In genomic region chr15:34437687-34438086, GRCh38 we compare ENCODE assay signal across 1 cellular context.
TF ChIP-seq lines count a peak whose summit lies in the region.

GOLGA8A (minus strand) TSS chr15:34437808; CDS start chr15:34389691, 48,117 bp downstream.

TF ChIP-seq in GM12878, 131 proteins besides CTCF, POLR2A, EP300 and RAD21 (continued from another document and continues in another):
- TF ChIP-seq CUX1 (IDR thresholded peaks at IDR 0.05; ENCODE audit: insufficient replicate concordance, low read depth, low read length) (no peak), PML (IDR thresholded peaks at IDR 0.05; ENCODE audit: low read length) (no peak), CREM (IDR thresholded peaks at IDR 0.05; ENCODE audit: low read depth) (no peak), HSF1 (IDR thresholded peaks at IDR 0.05; ENCODE audit: low read depth, low read length) (no peak), EED (IDR thresholded peaks at IDR 0.05; ENCODE audit: low read depth) (no peak), SREBF1 (IDR thresholded peaks at IDR 0.05; ENCODE audit: low read length) (no peak), BMI1 (IDR thresholded peaks at IDR 0.05; ENCODE audit: borderline replicate concordance) (no peak), ELK1 (IDR thresholded peaks at IDR 0.05; ENCODE audit: low read depth, low read length) (no peak), KLF5 (IDR thresholded peaks at IDR 0.05; ENCODE audit: partially characterized antibody) (no peak), ZNF274 (IDR thresholded peaks at IDR 0.05; ENCODE audit: insufficient read depth, insufficient read length) (no peak), SPI1 (IDR thresholded peaks at IDR 0.05; ENCODE audit: borderline replicate concordance, insufficient read depth, low read depth, low read length) (no peak), FOS (IDR thresholded peaks at IDR 0.05; ENCODE audit: borderline replicate concordance, extremely low read depth, insufficient read length) (no peak), BCLAF1 (IDR thresholded peaks at IDR 0.05) (no peak), SMAD1 (IDR thresholded peaks at IDR 0.05; ENCODE audit: low read depth, partially characterized antibody) (no peak), ZBTB11 (CRISPR knock-in tag; IDR thresholded peaks at IDR 0.05) (no peak), NKRF (conservative IDR thresholded peaks at IDR 0.05) (no peak; the same call in 1 of the 2 replicates), SIX5 (IDR thresholded peaks at IDR 0.05; ENCODE audit: low read depth, low read length, severe bottlenecking) (no peak), NR2F1 (conservative IDR thresholded peaks at IDR 0.05) (no peak), JUND (IDR thresholded peaks at IDR 0.05; ENCODE audit: low read depth, low read length) (no peak), ZNF622 (IDR thresholded peaks at IDR 0.05) (no peak), RELB (IDR thresholded peaks at IDR 0.05; ENCODE audit: low read depth) (no peak), SMC3 (IDR thresholded peaks at IDR 0.05; ENCODE audit: borderline replicate concordance, low read length) (no peak), MLLT1 (IDR thresholded peaks at IDR 0.05) (no peak), YBX1 (IDR thresholded peaks at IDR 0.05) (no peak), JUNB (IDR thresholded peaks at IDR 0.05) (no peak), E2F8 (IDR thresholded peaks at IDR 0.05; ENCODE audit: low read depth, partially characterized antibody) (no peak), HCFC1 (IDR thresholded peaks at IDR 0.05; ENCODE audit: low read length) (peak; percentile 51), NRF1 (conservative IDR thresholded peaks at IDR 0.05; ENCODE audit: low read depth, low read length) (peak; percentile 69), TCF7 (IDR thresholded peaks at IDR 0.05; ENCODE audit: borderline replicate concordance) (no peak), RCOR1 (conservative IDR thresholded peaks at IDR 0.05; ENCODE audit: low read depth, low read length) (no peak), CREB1 (IDR thresholded peaks at IDR 0.05; ENCODE audit: low read depth) (peak; percentile 40; the same call in 1 of the 2 replicates), ESRRA (IDR thresholded peaks at IDR 0.05; ENCODE audit: low read length) (no peak), SRF (IDR thresholded peaks at IDR 0.05; ENCODE audit: low read depth in 2 of 2, low read length in 2 of 2) (no peak), FOXK2 (IDR thresholded peaks at IDR 0.05) (no peak), GABPA (IDR thresholded peaks at IDR 0.05; ENCODE audit: low read depth) (no peak)
